Comparison of ENCODE assay signal across 1 cellular context in genomic region chr2:159591221-159591620, GRCh38.
TF ChIP-seq lines count a peak whose summit lies in the region.

No MANE protein-coding gene starts in this region.

TF ChIP-seq in GM23338, 12 proteins besides CTCF, POLR2A, EP300 and RAD21 (continued from another document):
- TF ChIP-seq STAT1 (IDR thresholded peaks at IDR 0.05; ENCODE audit: unreplicated experiment), result no peak
- no peak for TF ChIP-seq POLR2AphosphoS5 (IDR thresholded peaks at IDR 0.05; ENCODE audit: low read depth)
- no peak for TF ChIP-seq ZNF331 (CRISPR knock-in tag; IDR thresholded peaks at IDR 0.05; ENCODE audit: low read depth)
- no peak for TF ChIP-seq EZH2phosphoT487 (IDR thresholded peaks at IDR 0.05; ENCODE audit: unreplicated experiment)
- TF ChIP-seq JUNB (IDR thresholded peaks at IDR 0.05; ENCODE audit: unreplicated experiment), result no peak
- TF ChIP-seq CREB1 (CRISPR knock-in tag; IDR thresholded peaks at IDR 0.05; ENCODE audit: low read depth), result no peak
- no peak for TF ChIP-seq ZNF462 (CRISPR knock-in tag; IDR thresholded peaks at IDR 0.05)
